Comparison of ENCODE assay signal across 25 cellular contexts in the genomic region with DNA sequence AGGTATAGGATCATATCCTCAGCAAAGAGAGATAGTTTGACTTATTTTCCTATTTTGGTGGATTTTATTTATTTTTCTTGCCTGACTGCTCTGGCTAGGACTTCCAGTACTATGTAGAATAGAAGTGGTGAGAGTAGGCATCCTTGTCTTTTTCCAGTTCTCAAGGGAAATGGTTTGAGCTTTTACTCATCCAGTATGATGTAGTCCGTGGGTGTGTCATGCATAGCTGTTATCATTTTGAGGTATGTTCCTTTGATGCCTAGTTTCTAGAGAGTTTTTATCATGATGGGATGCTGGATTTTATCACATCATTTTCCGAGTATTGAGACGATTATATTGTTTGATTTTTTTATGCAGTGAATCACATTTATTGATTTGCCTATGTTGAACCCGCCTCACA.
"Had no signal": no experiment of that assay in that cellular context is flagged by ENCODE, and none has a peak within 500 bp of the region (broad histone marks: within the 10 kb centered on the region; RNA-seq: fewer than 3 reads in every experiment).

No MANE protein-coding gene starts in this region.

- H3K4me1 Mint-ChIP-seq: activated naive CD8-positive, alpha-beta T cell treated with anti-CD3 and anti-CD28 coated beads for 36 hours; immature natural killer cell; mesothelial cell of epicardium; naive thymus-derived CD8-positive, alpha-beta T cell; neural progenitor cell; stimulated activated effector memory CD8-positive, alpha-beta T cell treated with anti-CD3 and anti-CD28 coated beads, Interleukin-12 subunit alpha, Interleukin-12 subunit beta, amount 100 ng/mL, for 72 hours; stimulated activated naive CD8-positive, alpha-beta T cell treated with anti-CD3 and anti-CD28 coated beads, Interleukin-15, amount 100 ng/mL, for 72 hours had no signal

- H3K27me3 Mint-ChIP-seq: activated naive CD8-positive, alpha-beta T cell treated with anti-CD3 and anti-CD28 coated beads for 36 hours; naive thymus-derived CD8-positive, alpha-beta T cell; stimulated activated naive CD8-positive, alpha-beta T cell treated with anti-CD3 and anti-CD28 coated beads, Interleukin-15, amount 100 ng/mL, for 72 hours had no signal

- H3K36me3 Mint-ChIP-seq: activated naive CD8-positive, alpha-beta T cell treated with anti-CD3 and anti-CD28 coated beads for 36 hours; immature natural killer cell; mesothelial cell of epicardium; naive thymus-derived CD8-positive, alpha-beta T cell; neural progenitor cell; stimulated activated effector memory CD8-positive, alpha-beta T cell treated with anti-CD3 and anti-CD28 coated beads, Interleukin-12 subunit alpha, Interleukin-12 subunit beta, amount 100 ng/mL, for 72 hours had no signal

- H3K4me3 Mint-ChIP-seq: activated naive CD8-positive, alpha-beta T cell treated with anti-CD3 and anti-CD28 coated beads for 36 hours; immature natural killer cell; mesothelial cell of epicardium; naive thymus-derived CD8-positive, alpha-beta T cell; neural progenitor cell; stimulated activated effector memory CD8-positive, alpha-beta T cell treated with anti-CD3 and anti-CD28 coated beads, Interleukin-12 subunit alpha, Interleukin-12 subunit beta, amount 100 ng/mL, for 72 hours; stimulated activated naive CD8-positive, alpha-beta T cell treated with anti-CD3 and anti-CD28 coated beads, Interleukin-15, amount 100 ng/mL, for 72 hours; T-helper 1 cell treated with Interleukin-12 subunit alpha and Interleukin-12 subunit beta and Interleukin-4 antibody, amounts not matched to agents 30 μg/mL and 1 μg/mL, for 36 hours had no signal

- ATAC-seq: naive thymus-derived CD8-positive, alpha-beta T cell; right lobe of liver; stimulated activated effector memory CD8-positive, alpha-beta T cell treated with anti-CD3 and anti-CD28 coated beads, Interleukin-12 subunit alpha, Interleukin-12 subunit beta, amount 100 ng/mL, for 72 hours; stimulated activated naive CD8-positive, alpha-beta T cell treated with anti-CD3 and anti-CD28 coated beads, Interleukin-15, amount 100 ng/mL, for 72 hours had no signal

- DNase-seq: activated CD4-positive, alpha-beta T cell treated with anti-CD3 and anti-CD28 coated beads for 4 hours; activated CD4-positive, alpha-beta T cell treated with anti-CD3 and anti-CD28 coated beads, Interleukin-2, amount 50 U/mL, for 48 hours; activated CD4-positive, CD25-positive, alpha-beta regulatory T cell; activated naive CD4-positive, alpha-beta T cell treated with Interleukin-2 at 50 U/mL for 16 hours; activated naive CD8-positive, alpha-beta T cell treated with anti-CD3 and anti-CD28 coated beads for 36 hours; activated T-cell treated with anti-CD3 and anti-CD28 coated beads, Interleukin-2, amount 50 U/mL, for 48 hours; amygdala; caudate nucleus; dermis blood vessel endothelial cell; effector CD8-positive, alpha-beta T cell; immature natural killer cell; kidney glomerular epithelial cell; left ventricle myocardium inferior; naive thymus-derived CD8-positive, alpha-beta T cell; posterior cingulate gyrus; right lobe of liver; small intestine; stimulated activated CD4-positive, alpha-beta T cell treated with anti-CD3 and anti-CD28 coated beads, Interleukin-2, amount 100 ng/mL, for 24 hours; stimulated activated naive CD8-positive, alpha-beta T cell treated with anti-CD3 and anti-CD28 coated beads, Interleukin-15, amount 100 ng/mL, for 72 hours; T1000; tibial artery had no signal

- H3K4me3 ChIP-seq: left ventricle myocardium inferior, neural progenitor cell, right lobe of liver, tibial artery had no signal

- H3K27ac Mint-ChIP-seq: activated naive CD8-positive, alpha-beta T cell treated with anti-CD3 and anti-CD28 coated beads for 36 hours; immature natural killer cell; mesothelial cell of epicardium; naive thymus-derived CD8-positive, alpha-beta T cell; neural progenitor cell; stimulated activated effector memory CD8-positive, alpha-beta T cell treated with anti-CD3 and anti-CD28 coated beads, Interleukin-12 subunit alpha, Interleukin-12 subunit beta, amount 100 ng/mL, for 72 hours; stimulated activated naive CD8-positive, alpha-beta T cell treated with anti-CD3 and anti-CD28 coated beads, Interleukin-15, amount 100 ng/mL, for 72 hours; T-helper 1 cell treated with Interleukin-12 subunit alpha and Interleukin-12 subunit beta and Interleukin-4 antibody, amounts not matched to agents 30 μg/mL and 1 μg/mL, for 36 hours had no signal

- H3K9me3 Mint-ChIP-seq: neural progenitor cell; T-helper 1 cell treated with Interleukin-12 subunit alpha and Interleukin-12 subunit beta and Interleukin-4 antibody, amounts not matched to agents 30 μg/mL and 1 μg/mL, for 36 hours had no signal
